ENCODE assay signal across 8 cellular contexts in genomic region chr2:27322766-27323591, GRCh38. TPM values are rescaled to one million over a fixed set of nuclear protein-coding genes. Genes with fewer than 3 reads are reported as not detected.
DNase-seq lines count a peak whose midpoint lies in the region; ATAC-seq and TF ChIP-seq lines count a peak whose summit lies in the region.

Gene MPV17 (minus strand): TSS chr2:27323097. CDS start chr2:27322517, 580 bp downstream.

- H3K4me3 Mint-ChIP-seq in dendritic cell treated with granulocyte-macrophage colony-stimulating factor and Interleukin-4, amounts not matched to agents 40 ng/mL and 50 ng/mL, for 4 days = peak within 1 kb of the TSS; percentile 94

- H3K4me1 ChIP-seq in left lung = peaks cover 14 to 33% of the 10 kb centered on the region in 2 donors

- ATAC-seq in GM19351 (IDR thresholded peaks at IDR 0.05; ENCODE audit: unreplicated experiment) = peak; percentile 88
- peak; percentile 89 for ATAC-seq in HG03520 (IDR thresholded peaks at IDR 0.05; ENCODE audit: unreplicated experiment)
- ATAC-seq in left lung = peak; percentile 93

- H3K9me3 ChIP-seq in left lung = no peaks in the 10 kb centered on the region

- peaks cover 60% of the 10 kb centered on the region for H3K36me3 Mint-ChIP-seq in dendritic cell treated with granulocyte-macrophage colony-stimulating factor and Interleukin-4, amounts not matched to agents 40 ng/mL and 50 ng/mL, for 4 days (ENCODE audit: low read depth)

- peak within 1 kb of the TSS; percentile 100 for H3K27ac Mint-ChIP-seq in dendritic cell treated with granulocyte-macrophage colony-stimulating factor and Interleukin-4, amounts not matched to agents 40 ng/mL and 50 ng/mL, for 4 days

- peak within 1 kb of the TSS; percentile 62 to 81 for H3K4me3 ChIP-seq in left lung

- TF ChIP-seq CTCF in left lung (IDR thresholded peaks at IDR 0.05) = no peak

- no peaks in the 10 kb centered on the region for H3K27me3 ChIP-seq in left lung

- H3K9me3 Mint-ChIP-seq in dendritic cell treated with granulocyte-macrophage colony-stimulating factor and Interleukin-4, amounts not matched to agents 40 ng/mL and 50 ng/mL, for 4 days = no peaks in the 10 kb centered on the region

- intact Hi-C loops in dendritic cell treated with granulocyte-macrophage colony-stimulating factor and Interleukin-4, amounts not matched to agents 40 ng/mL and 50 ng/mL, for 4 days (cut with micrococcal nuclease) = loop anchor here (1.0 kb wide), 1 partner anchor 33 kb away; the partner anchor contains the start of gene GTF3C2
- intact Hi-C loops in left lung (cut with DNase I) = no loop called here

- H3K27me3 Mint-ChIP-seq in dendritic cell treated with granulocyte-macrophage colony-stimulating factor and Interleukin-4, amounts not matched to agents 40 ng/mL and 50 ng/mL, for 4 days = no peaks in the 10 kb centered on the region

- peaks cover 0 to 23% of the 10 kb centered on the region in 2 donors for H3K36me3 ChIP-seq in left lung

- H3K27ac ChIP-seq in left lung = peak within 1 kb of the TSS; percentile 89 to 94

- H3K4me1 Mint-ChIP-seq in dendritic cell treated with granulocyte-macrophage colony-stimulating factor and Interleukin-4, amounts not matched to agents 40 ng/mL and 50 ng/mL, for 4 days (ENCODE audit: low read depth) = peaks cover 37% of the 10 kb centered on the region

- DNase-seq in C1 segment of cervical spinal cord (lab: John Stamatoyannopoulos, UW) = peak; percentile 61 to 92 (median 86)
- DNase-seq in NCI-H748 treated with DMSO at 0.1 percent for 48 hours (lab: John Stamatoyannopoulos, UW) = peak; percentile 74
- peak; percentile 70 to 88 for DNase-seq in activated CD4-positive, alpha-beta T cell treated with anti-CD3 and anti-CD28 coated beads, Interleukin-2, amount 50 U/mL, for 24 hours (ENCODE audit: low read depth in 1 of 2, low spot score in 1 of 2)
- DNase-seq in left lung = peak; percentile 94 to 96
- DNase-seq in stimulated activated CD4-positive, alpha-beta T cell treated with anti-CD3 and anti-CD28 coated beads, Interleukin-2, amount 100 ng/mL, for 4 hours (ENCODE audit: low read depth) = peak; percentile 81

RNA-seq across cellular contexts. Expression of gene MPV17, which starts in this region (rescaled TPM):
- total RNA-seq in left lung = 100 to 1,000 TPM in 1 of 2 donors, 10 to 100 TPM in 1; 96.4 to 103 TPM

Comparison
In these comparisons a context has a peak if more than half of its experiments do, and no peak if none do; other contexts are left out.
1. Peak in every context shown above with its lines: DNase-seq, ATAC-seq, H3K4me3 ChIP-seq and H3K27ac ChIP-seq.